8 cellular contexts compared by ENCODE assay signal in the genomic region with DNA sequence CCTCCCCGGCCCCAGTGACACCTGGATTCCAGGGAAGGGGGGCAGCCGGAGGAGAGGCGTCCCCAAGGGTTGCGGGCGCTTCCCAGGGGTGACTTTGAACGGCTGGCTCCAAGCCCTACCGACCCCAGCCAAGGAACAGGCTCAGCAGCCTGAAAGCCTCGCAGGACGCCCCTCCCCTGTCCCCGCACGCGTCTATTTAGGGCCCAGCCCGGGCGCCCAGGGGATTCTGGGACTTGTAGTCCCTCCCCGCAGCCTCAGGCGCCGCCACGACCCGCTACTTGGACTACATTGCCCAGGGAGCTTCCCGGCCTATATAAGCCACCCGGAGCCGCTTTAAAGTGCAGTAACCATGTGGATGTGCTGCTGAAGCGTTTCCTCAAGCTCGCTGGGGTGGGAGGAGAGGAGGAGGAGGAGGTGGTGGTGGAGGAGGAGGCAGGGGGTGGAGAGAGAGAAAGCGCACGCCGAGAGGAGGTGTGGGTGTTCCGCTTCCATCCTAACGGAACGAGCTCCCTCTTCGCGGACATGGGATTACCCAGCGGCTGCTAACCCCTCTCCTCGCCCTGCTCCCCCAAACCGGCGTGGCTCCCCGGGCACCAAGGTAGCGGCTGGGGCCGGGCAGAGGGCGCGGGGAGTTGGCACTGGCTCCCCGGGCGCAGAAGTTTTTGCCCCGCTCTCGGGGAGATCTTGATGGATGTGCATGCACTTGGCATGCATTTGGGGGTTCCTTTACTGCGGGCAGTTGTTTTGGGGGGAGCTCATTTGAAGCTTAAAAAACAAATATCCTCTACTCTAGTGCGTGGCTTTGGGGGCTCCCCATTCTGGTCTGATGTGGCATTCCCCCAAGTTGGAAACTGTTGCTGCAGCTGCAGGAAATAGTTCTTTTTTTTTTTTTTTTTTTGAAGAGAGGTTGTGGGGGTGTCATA. TPM values are rescaled to one million over a fixed set of nuclear protein-coding genes. Genes with fewer than 3 reads are reported as not detected.
DNase-seq lines count a peak whose midpoint lies in the region; ATAC-seq and TF ChIP-seq lines count a peak whose summit lies in the region.

A gene (plus strand): TSS at position 341 of the 923 bp plus-strand sequence. CDS start 23,144 bp downstream, outside the sequence.

- no peaks in the 10 kb centered on the region for H3K36me3 ChIP-seq in RWPE2 (ENCODE audit: low read depth)

- ATAC-seq in RWPE2 (ENCODE audit: low read depth): peak; percentile 91
- ATAC-seq in natural killer cell treated with Interleukin-12 subunit alpha and Interleukin-12 subunit beta and Interleukin-15 and Interleukin-18, amount 100 ng/mL, for 72 hours: peak; percentile 98
- ATAC-seq in stimulated activated naive CD8-positive, alpha-beta T cell treated with anti-CD3 and anti-CD28 coated beads, Interleukin-15, Interleukin-2, amounts not matched to agents 100 U/mL and 50 U/mL, for 24 hours: peak; percentile 97

- peak within 1 kb of the TSS; percentile 87 for H3K27ac Mint-ChIP-seq in activated T-helper 2 cell treated with anti-CD3 and anti-CD28 coated beads, Interferon-gamma antibody, Interleukin-2, Interleukin-4, amounts not matched to agents 10 μg/mL and 5 μg/mL and 100 μg/mL, durations not matched to agents 14 hours and 24 hours and 36 hours
- peak within 1 kb of the TSS; percentile 77 to 90 for H3K27ac Mint-ChIP-seq in natural killer cell treated with Interleukin-12 subunit alpha and Interleukin-12 subunit beta and Interleukin-15 and Interleukin-18, amount 100 ng/mL, for 72 hours

- H3K36me3 Mint-ChIP-seq in activated T-helper 2 cell treated with anti-CD3 and anti-CD28 coated beads, Interferon-gamma antibody, Interleukin-2, Interleukin-4, amounts not matched to agents 10 μg/mL and 5 μg/mL and 100 μg/mL, durations not matched to agents 14 hours and 24 hours and 36 hours (ENCODE audit: low read depth): peaks cover 39% of the 10 kb centered on the region
- peaks cover 23% of the 10 kb centered on the region for H3K36me3 Mint-ChIP-seq in natural killer cell treated with Interleukin-12 subunit alpha and Interleukin-12 subunit beta and Interleukin-15 and Interleukin-18, amount 100 ng/mL, for 72 hours

- peak; percentile 99 for DNase-seq in EH (ENCODE audit: low read depth)
- DNase-seq in H4 (ENCODE audit: low spot score): peak; percentile 99
- DNase-seq in LoVo (ENCODE audit: low spot score): peak; percentile 99
- peak; percentile 97 for DNase-seq in RWPE2 (ENCODE audit: low spot score)
- peak; percentile 98 for DNase-seq in activated T-helper 2 cell treated with anti-CD3 and anti-CD28 coated beads, Interferon-gamma antibody, Interleukin-2, Interleukin-4, amounts not matched to agents 10 μg/mL and 5 μg/mL and 100 μg/mL, durations not matched to agents 14 hours and 24 hours and 36 hours (ENCODE audit: low spot score)
- peak; percentile 97 for DNase-seq in fibroblast of peridontal ligament (ENCODE audit: extremely low read depth)
- DNase-seq in natural killer cell treated with Interleukin-12 subunit alpha and Interleukin-12 subunit beta and Interleukin-15 and Interleukin-18, amount 100 ng/mL, for 72 hours (ENCODE audit: low spot score): peak; percentile 98
- peak; percentile 97 for DNase-seq in stimulated activated naive CD8-positive, alpha-beta T cell treated with anti-CD3 and anti-CD28 coated beads, Interleukin-15, Interleukin-2, amounts not matched to agents 100 U/mL and 50 U/mL, for 24 hours

- peak within 1 kb of the TSS; percentile 72 for H3K4me3 ChIP-seq in RWPE2 (ENCODE audit: severe bottlenecking)

- peaks cover 8% of the 10 kb centered on the region for H3K4me1 ChIP-seq in RWPE2 (ENCODE audit: insufficient read depth, poor library complexity, severe bottlenecking)

- intact Hi-C loops in activated T-helper 2 cell treated with anti-CD3 and anti-CD28 coated beads, Interferon-gamma antibody, Interleukin-2, Interleukin-4, amounts not matched to agents 10 μg/mL and 5 μg/mL and 100 μg/mL, durations not matched to agents 14 hours and 24 hours and 36 hours (cut with micrococcal nuclease): loop anchor here (1.0 to 10.0 kb wide), 15 partner anchors 11 to 695 kb away; a partner anchor contains a TSS

- no peaks in the 10 kb centered on the region for H3K9me3 Mint-ChIP-seq in activated T-helper 2 cell treated with anti-CD3 and anti-CD28 coated beads, Interferon-gamma antibody, Interleukin-2, Interleukin-4, amounts not matched to agents 10 μg/mL and 5 μg/mL and 100 μg/mL, durations not matched to agents 14 hours and 24 hours and 36 hours
- no peaks in the 10 kb centered on the region for H3K9me3 Mint-ChIP-seq in natural killer cell treated with Interleukin-12 subunit alpha and Interleukin-12 subunit beta and Interleukin-15 and Interleukin-18, amount 100 ng/mL, for 72 hours

- H3K4me3 Mint-ChIP-seq in activated T-helper 2 cell treated with anti-CD3 and anti-CD28 coated beads, Interferon-gamma antibody, Interleukin-2, Interleukin-4, amounts not matched to agents 10 μg/mL and 5 μg/mL and 100 μg/mL, durations not matched to agents 14 hours and 24 hours and 36 hours (ENCODE audit: low read depth): peak within 1 kb of the TSS; percentile 96
- H3K4me3 Mint-ChIP-seq in natural killer cell treated with Interleukin-12 subunit alpha and Interleukin-12 subunit beta and Interleukin-15 and Interleukin-18, amount 100 ng/mL, for 72 hours: peak within 1 kb of the TSS; percentile 93

- H3K27me3 ChIP-seq in RWPE2 (ENCODE audit: insufficient read depth, poor library complexity, severe bottlenecking): no peaks in the 10 kb centered on the region

- no peak for TF ChIP-seq CTCF in RWPE2 (IDR thresholded peaks at IDR 0.05; ENCODE audit: poor library complexity, severe bottlenecking)

- H3K9me3 ChIP-seq in RWPE2 (ENCODE audit: severe bottlenecking): no peaks in the 10 kb centered on the region

- peaks cover 44% of the 10 kb centered on the region for H3K4me1 Mint-ChIP-seq in activated T-helper 2 cell treated with anti-CD3 and anti-CD28 coated beads, Interferon-gamma antibody, Interleukin-2, Interleukin-4, amounts not matched to agents 10 μg/mL and 5 μg/mL and 100 μg/mL, durations not matched to agents 14 hours and 24 hours and 36 hours (ENCODE audit: low read depth)
- H3K4me1 Mint-ChIP-seq in natural killer cell treated with Interleukin-12 subunit alpha and Interleukin-12 subunit beta and Interleukin-15 and Interleukin-18, amount 100 ng/mL, for 72 hours (ENCODE audit: low read depth in 2 of 2): peaks cover 32 to 49% of the 10 kb centered on the region in 2 donors

- H3K27ac ChIP-seq in RWPE2 (ENCODE audit: poor library complexity, severe bottlenecking): peak within 1 kb of the TSS; percentile 49

- H3K27me3 Mint-ChIP-seq in activated T-helper 2 cell treated with anti-CD3 and anti-CD28 coated beads, Interferon-gamma antibody, Interleukin-2, Interleukin-4, amounts not matched to agents 10 μg/mL and 5 μg/mL and 100 μg/mL, durations not matched to agents 14 hours and 24 hours and 36 hours (ENCODE audit: low read depth): peaks cover 28% of the 10 kb centered on the region
- H3K27me3 Mint-ChIP-seq in natural killer cell treated with Interleukin-12 subunit alpha and Interleukin-12 subunit beta and Interleukin-15 and Interleukin-18, amount 100 ng/mL, for 72 hours: peaks cover 3 to 8% of the 10 kb centered on the region in 2 donors

RNA-seq across cellular contexts. Expression of the gene that starts here (rescaled TPM):
- 4.6 and 5.8 TPM in 2 replicates for total RNA-seq in H4 (2014; rRNA removed; shearing (Covaris generic))
- 117 and 137 TPM in 2 replicates for total RNA-seq in activated T-helper 2 cell treated with anti-CD3 and anti-CD28 coated beads, Interferon-gamma antibody, Interleukin-2, Interleukin-4, amounts not matched to agents 10 μg/mL and 5 μg/mL and 100 μg/mL, durations not matched to agents 14 hours and 24 hours and 36 hours
- 100 to 1,000 TPM; 119 to 177 TPM for total RNA-seq in natural killer cell treated with Interleukin-12 subunit alpha and Interleukin-12 subunit beta and Interleukin-15 and Interleukin-18, amount 100 ng/mL, for 72 hours

Comparison
In these comparisons a context has a peak if more than half of its experiments do, and no peak if none do; other contexts are left out.
1. Peak in every context shown above with its lines: DNase-seq, ATAC-seq, H3K4me3 ChIP-seq and H3K27ac ChIP-seq.
2. RNA of the gene that starts here (total RNA-seq): 119 to 177 TPM in natural killer cell treated with Interleukin-12 subunit alpha and Interleukin-12 subunit beta and Interleukin-15 and Interleukin-18, amount 100 ng/mL, for 72 hours and 117 to 137 TPM in activated T-helper 2 cell treated with anti-CD3 and anti-CD28 coated beads, Interferon-gamma antibody, Interleukin-2, Interleukin-4, amounts not matched to agents 10 μg/mL and 5 μg/mL and 100 μg/mL, durations not matched to agents 14 hours and 24 hours and 36 hours; 4.6 to 5.8 TPM in H4; every median in the first group is over 10 times any median in the second.